In the genomic region with DNA sequence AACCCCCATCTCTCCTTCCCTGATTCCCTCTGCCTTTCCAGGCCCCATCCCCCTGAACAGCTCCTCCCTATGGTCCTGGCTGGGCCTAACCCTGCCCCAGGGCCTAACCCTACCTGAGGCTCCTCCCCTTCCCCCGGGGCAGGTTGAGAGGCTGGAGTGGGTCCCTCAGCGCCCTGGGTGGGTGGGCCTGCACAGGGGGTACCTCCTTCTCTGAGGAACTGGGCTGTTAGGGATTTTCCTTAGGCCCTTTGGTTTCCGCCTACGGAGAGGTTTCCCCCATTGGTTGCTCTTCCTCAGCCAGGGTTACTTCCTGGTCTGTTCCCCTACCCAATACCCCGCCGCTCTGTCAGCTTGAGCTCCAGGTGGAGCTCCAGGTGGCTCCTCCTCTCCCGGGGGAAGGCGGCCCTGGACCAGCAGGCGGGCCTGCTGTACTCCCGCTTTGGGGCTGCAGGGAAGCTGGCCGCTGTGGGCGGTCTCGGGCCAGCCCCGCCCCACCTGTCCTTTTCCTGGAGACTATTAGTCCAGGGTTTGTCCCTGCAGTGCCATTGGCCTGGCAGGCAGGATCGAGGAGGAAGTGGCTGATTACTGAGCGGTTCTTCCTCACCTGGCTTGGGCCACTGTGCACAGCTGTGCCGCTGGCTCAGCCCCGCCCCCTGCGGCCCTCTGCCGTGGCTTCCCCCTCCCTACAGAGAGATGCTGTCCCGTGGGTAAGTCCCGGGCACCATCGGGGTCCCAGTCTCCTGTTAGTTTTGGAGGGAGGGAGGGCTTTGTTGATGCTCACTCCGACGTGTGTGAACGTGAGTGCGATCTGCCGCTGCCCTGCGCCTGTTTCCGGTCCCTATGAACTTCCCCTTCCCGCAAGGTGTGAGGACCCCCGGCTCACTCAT, we compare ENCODE assay signal across 9 cellular contexts. TPM values are rescaled to one million over a fixed set of nuclear protein-coding genes. Genes with fewer than 3 reads are reported as not detected.
DNase-seq lines count a peak whose midpoint lies in the region; ATAC-seq and TF ChIP-seq lines count a peak whose summit lies in the region.
"Had no signal": no experiment of that assay in that cellular context is flagged by ENCODE, and none has a peak within 500 bp of the region (broad histone marks: within the 10 kb centered on the region; RNA-seq: fewer than 3 reads in every experiment).

No MANE protein-coding gene starts in this region.

- CTCF ChIA-PET in CD8-positive, alpha-beta T cell (lab: Charles Lee) = interaction anchor here (1.0 to 15.7 kb wide), 9 partner anchors 7 to 165 kb away, joined by 4 to 531 read pairs (median 19); a partner anchor contains a TSS

- H3K27me3 Mint-ChIP-seq in CD8-positive, alpha-beta T cell (ENCODE audit: low read depth) = no peaks in the 10 kb centered on the region
- no peaks in the 10 kb centered on the region for H3K27me3 Mint-ChIP-seq in activated T-cell treated with anti-CD3 and anti-CD28 coated beads, Interleukin-2, amount 50 U/mL, for 24 hours

- H3K4me1 Mint-ChIP-seq in CD8-positive, alpha-beta T cell (ENCODE audit: low read depth) = peaks cover 77% of the 10 kb centered on the region
- H3K4me1 Mint-ChIP-seq in activated T-cell treated with anti-CD3 and anti-CD28 coated beads, Interleukin-2, amount 50 U/mL, for 24 hours (ENCODE audit: low read depth) = peaks cover 90% of the 10 kb centered on the region

- peak overlapping the region; percentile 99 for H3K4me3 Mint-ChIP-seq in CD8-positive, alpha-beta T cell
- peak overlapping the region; percentile 85 for H3K4me3 Mint-ChIP-seq in activated T-cell treated with anti-CD3 and anti-CD28 coated beads, Interleukin-2, amount 50 U/mL, for 24 hours

- H3K36me3 Mint-ChIP-seq in CD8-positive, alpha-beta T cell = peaks cover 15% of the 10 kb centered on the region
- H3K36me3 Mint-ChIP-seq in activated T-cell treated with anti-CD3 and anti-CD28 coated beads, Interleukin-2, amount 50 U/mL, for 24 hours (ENCODE audit: low read depth) = peaks cover 48% of the 10 kb centered on the region

- peak in 4 of 7 experiments; percentile 58 to 77 (median 66) for DNase-seq in CD8-positive, alpha-beta T cell
- DNase-seq in NCI-H2171 (lab: John Stamatoyannopoulos, UW) = peak; percentile 100
- peak; percentile 74 for DNase-seq in activated T-cell treated with anti-CD3 and anti-CD28 coated beads, Interleukin-2, amount 50 U/mL, for 24 hours
- DNase-seq in heart left ventricle = peak in 1 of 5 donors; percentile 79
- no peak for DNase-seq in retinal pigment epithelial cell (ENCODE audit: low read depth)
- DNase-seq in mesenteric fat pad (ENCODE audit: low spot score) = no peak

- no peaks in the 10 kb centered on the region for H3K36me3 ChIP-seq in CD8-positive, alpha-beta T cell (ENCODE audit: insufficient read depth, low read length)
- H3K36me3 ChIP-seq in heart left ventricle = peaks cover 0 to 28% (median 19%) of the 10 kb centered on the region in 9 donors

- H3K9me3 ChIP-seq in CD8-positive, alpha-beta T cell (ENCODE audit: low read length) = no peaks in the 10 kb centered on the region
- no peaks in the 10 kb centered on the region for H3K9me3 ChIP-seq in heart left ventricle

- peaks cover 69% of the 10 kb centered on the region for H3K4me1 ChIP-seq in CD8-positive, alpha-beta T cell (ENCODE audit: insufficient read depth, low read length)
- peaks cover 0 to 78% (median 30%) of the 10 kb centered on the region in 12 donors for H3K4me1 ChIP-seq in heart left ventricle

- peak overlapping the region; percentile 54 for H3K27ac ChIP-seq in CD8-positive, alpha-beta T cell (ENCODE audit: low read depth, low read length)
- peak overlapping the region in 9 of 12 donors; percentile 7 to 99 (median 24) for H3K27ac ChIP-seq in heart left ventricle

- intact Hi-C loops in CD8-positive, alpha-beta T cell (cut with DNase I, micrococcal nuclease) = no loop called here
- intact Hi-C loops in heart left ventricle (cut with DNase I) = loop anchor here in 7 of 10 donors (5.0 to 10.0 kb wide), 4 partner anchors 146 to 166 kb away; a partner anchor contains a TSS

- TF ChIP-seq CTCF in CD8-positive, alpha-beta T cell (IDR thresholded peaks at IDR 0.05) = no peak
- TF ChIP-seq CTCF in heart left ventricle (IDR thresholded peaks at IDR 0.05) (no peak), retinal pigment epithelial cell (conservative IDR thresholded peaks at IDR 0.05; ENCODE audit: low read depth, low read length) (no peak)

- ATAC-seq in CD8-positive, alpha-beta T cell = peak; percentile 3
- ATAC-seq in GM21447 (IDR thresholded peaks at IDR 0.05; ENCODE audit: unreplicated experiment) = peak; percentile 28
- peak in 1 of 4 donors; percentile 0 for ATAC-seq in heart left ventricle
- ATAC-seq in HG03460 (IDR thresholded peaks at IDR 0.05; ENCODE audit: unreplicated experiment) = no peak

- H3K9me3 Mint-ChIP-seq in CD8-positive, alpha-beta T cell = no peaks in the 10 kb centered on the region
- no peaks in the 10 kb centered on the region for H3K9me3 Mint-ChIP-seq in activated T-cell treated with anti-CD3 and anti-CD28 coated beads, Interleukin-2, amount 50 U/mL, for 24 hours

- no peak for TF ChIP-seq POLR2A in heart left ventricle (IDR thresholded peaks at IDR 0.05)

- no peaks in the 10 kb centered on the region for H3K27me3 ChIP-seq in CD8-positive, alpha-beta T cell (ENCODE audit: insufficient read depth, low read length)
- no peaks in the 10 kb centered on the region for H3K27me3 ChIP-seq in heart left ventricle

- 34 to 57% (median 42%) methylated on average over 28 to 32 of the region's 32 CpGs for WGBS in heart left ventricle, 4 donors

- POLR2A ChIA-PET in CD8-positive, alpha-beta T cell (lab: Charles Lee) = interaction anchor here (1.2 to 11.6 kb wide), 8 partner anchors 9 to 162 kb away, joined by 4 to 642 read pairs (median 8); a partner anchor contains a TSS

- peak overlapping the region; percentile 97 for H3K4me3 ChIP-seq in CD8-positive, alpha-beta T cell (ENCODE audit: low read depth, low read length)
- H3K4me3 ChIP-seq in heart left ventricle (peak overlapping the region in 9 of 12 donors; percentile 10 to 77 (median 26)), retinal pigment epithelial cell (ENCODE audit: low read length) (peak overlapping the region; percentile 57)

- peak overlapping the region; percentile 100 for H3K27ac Mint-ChIP-seq in CD8-positive, alpha-beta T cell
- peak overlapping the region; percentile 98 for H3K27ac Mint-ChIP-seq in activated T-cell treated with anti-CD3 and anti-CD28 coated beads, Interleukin-2, amount 50 U/mL, for 24 hours

RNA-seq across cellular contexts. Expression of a gene that starts 2.5 kb away (rescaled TPM):
- 100 to 1,000 TPM; 328 to 356 TPM for total RNA-seq in CD8-positive, alpha-beta T cell
- total RNA-seq in heart left ventricle (100 to 1,000 TPM; 108 to 394 (median 167) TPM), mesenteric fat pad (125 TPM)
- 100 to 1,000 TPM; 258 to 460 TPM for polyA plus RNA-seq in heart left ventricle

RNA-seq across cellular contexts. Expression of a gene that starts 2.7 kb away (rescaled TPM):
- not detected for total RNA-seq in CD8-positive, alpha-beta T cell
- not detected for total RNA-seq in heart left ventricle
- not detected for polyA plus RNA-seq in heart left ventricle
- not detected for total RNA-seq in mesenteric fat pad
- total RNA-seq: temporal lobe had no signal

RNA-seq across cellular contexts. Expression of a gene that starts 4.9 kb away (rescaled TPM):
- total RNA-seq in CD8-positive, alpha-beta T cell = 10 to 100 TPM; 63.2 to 63.9 TPM
- total RNA-seq in heart left ventricle = 10 to 100 TPM in 2 of 9 donors, 1 to 10 TPM in 7; 3.5 to 63.2 (median 5.9) TPM
- polyA plus RNA-seq in heart left ventricle = 1 to 10 TPM; 6.6 to 6.7 TPM
- total RNA-seq in mesenteric fat pad = 47.2 TPM

RNA-seq across cellular contexts. Expression of a gene that starts 18.5 kb away (rescaled TPM):
- total RNA-seq in CD8-positive, alpha-beta T cell = 10 to 100 TPM; 26.5 to 33.4 TPM
- total RNA-seq in heart left ventricle (10 to 100 TPM; 38.4 to 82.9 (median 67.2) TPM), mesenteric fat pad (148 TPM)
- polyA plus RNA-seq in heart left ventricle = 10 to 100 TPM; 61.3 to 65.6 TPM

RNA-seq across cellular contexts. Expression of a gene that starts 24.2 kb away (rescaled TPM):
- total RNA-seq in CD8-positive, alpha-beta T cell = 100 to 1,000 TPM; 145 to 148 TPM
- total RNA-seq in heart left ventricle (100 to 1,000 TPM; 128 to 189 (median 152) TPM), mesenteric fat pad (143 TPM)
- 100 to 1,000 TPM; 112 to 192 TPM for polyA plus RNA-seq in heart left ventricle

Comparison
In these comparisons a context has a peak if more than half of its experiments do, and no peak if none do; other contexts are left out.
1. DNase-seq: peak in CD8-positive, alpha-beta T cell (4 of 7), NCI-H2171 (single experiment) and activated T-cell treated with anti-CD3 and anti-CD28 coated beads, Interleukin-2, amount 50 U/mL, for 24 hours (single experiment); none in retinal pigment epithelial cell (single experiment) and mesenteric fat pad (single experiment).
2. H3K4me3 ChIP-seq: peak in every context shown above with its lines; median percentile 97 in CD8-positive, alpha-beta T cell; 57 in retinal pigment epithelial cell; 26 in heart left ventricle.
3. intact Hi-C loops: an anchor here in heart left ventricle (5.0 to 10.0 kb wide); none called in CD8-positive, alpha-beta T cell.